ENCODE assay signal across 8 cellular contexts in the genomic region with DNA sequence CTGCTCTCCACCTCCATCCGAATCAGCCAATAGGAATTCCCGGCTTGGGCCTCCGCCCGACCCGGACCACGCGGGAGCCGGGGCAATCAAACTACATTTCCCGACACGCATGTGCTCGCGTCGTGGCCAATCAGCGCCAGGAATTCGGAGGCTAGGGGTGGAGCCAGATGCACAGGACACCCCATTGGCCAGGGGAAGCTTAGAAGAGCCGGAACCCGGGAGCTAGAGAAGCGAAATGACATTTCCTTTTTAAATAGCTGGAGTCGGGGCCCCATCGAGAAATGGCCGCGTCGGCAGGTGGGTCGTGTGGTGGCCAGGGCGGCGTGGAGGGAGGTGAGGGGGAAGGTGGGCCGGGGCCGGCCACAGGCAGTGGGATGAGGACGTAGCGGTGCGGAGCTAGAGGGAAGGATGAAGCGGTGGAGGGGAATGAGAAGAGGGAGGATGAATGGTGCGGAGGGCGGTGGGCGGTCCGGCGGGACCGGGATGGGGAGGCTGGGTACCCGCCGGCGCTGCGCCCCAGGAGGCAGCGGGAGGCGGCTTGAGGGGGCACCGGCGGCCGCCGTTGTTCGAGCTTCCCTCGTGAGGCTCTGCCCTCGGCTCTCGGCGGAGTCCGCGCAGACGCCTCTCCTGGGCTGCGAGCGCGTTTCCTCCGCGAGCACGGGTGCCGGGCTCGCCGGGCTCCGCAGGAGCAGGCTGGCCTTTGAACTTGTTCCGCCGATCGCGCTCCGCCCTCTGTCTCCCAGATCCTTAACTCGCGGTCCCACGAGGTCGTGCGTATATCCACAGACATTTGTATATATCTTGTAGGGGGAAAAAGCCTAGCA. TPM values are rescaled to one million over a fixed set of nuclear protein-coding genes. Genes with fewer than 3 reads are reported as not detected.
A peak's percentile ranks its signal among the peaks of the same experiment; 100 is the strongest.
DNase-seq lines count a peak whose midpoint lies in the region; ATAC-seq, FAIRE-seq and TF ChIP-seq lines count a peak whose summit lies in the region.

A gene with protein sequence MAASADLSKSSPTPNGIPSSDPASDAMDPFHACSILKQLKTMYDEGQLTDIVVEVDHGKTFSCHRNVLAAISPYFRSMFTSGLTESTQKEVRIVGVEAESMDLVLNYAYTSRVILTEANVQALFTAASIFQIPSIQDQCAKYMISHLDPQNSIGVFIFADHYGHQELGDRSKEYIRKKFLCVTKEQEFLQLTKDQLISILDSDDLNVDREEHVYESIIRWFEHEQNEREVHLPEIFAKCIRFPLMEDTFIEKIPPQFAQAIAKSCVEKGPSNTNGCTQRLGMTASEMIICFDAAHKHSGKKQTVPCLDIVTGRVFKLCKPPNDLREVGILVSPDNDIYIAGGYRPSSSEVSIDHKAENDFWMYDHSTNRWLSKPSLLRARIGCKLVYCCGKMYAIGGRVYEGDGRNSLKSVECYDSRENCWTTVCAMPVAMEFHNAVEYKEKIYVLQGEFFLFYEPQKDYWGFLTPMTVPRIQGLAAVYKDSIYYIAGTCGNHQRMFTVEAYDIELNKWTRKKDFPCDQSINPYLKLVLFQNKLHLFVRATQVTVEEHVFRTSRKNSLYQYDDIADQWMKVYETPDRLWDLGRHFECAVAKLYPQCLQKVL (plus strand): TSS at position 233 of the 824 bp plus-strand sequence. CDS start 49 bp downstream, at position 282.

- H3K4me2 ChIP-seq in OCI-LY1 (ENCODE audit: low read length), result peak within 1 kb of the TSS; percentile 97

- TF ChIP-seq CTCF in D721Med (IDR thresholded peaks at IDR 0.05; ENCODE audit: insufficient read depth, missing control alignments) (no peak), OCI-LY1 (IDR thresholded peaks at IDR 0.05; ENCODE audit: low read length) (no peak)

- no peaks in the 10 kb centered on the region for H3K27me3 ChIP-seq in OCI-LY1 (ENCODE audit: insufficient read depth, low read length)

- peaks cover 8% of the 10 kb centered on the region for H3K36me3 ChIP-seq in OCI-LY1 (ENCODE audit: insufficient read depth, low read length)

- DNase-seq in D721Med (ENCODE audit: insufficient read length, low spot score) (peak; percentile 63), HuH-7 (ENCODE audit: low spot score) (peak; percentile 76), mesenteric fat pad (ENCODE audit: low spot score) (peak; percentile 99)
- peak; percentile 95 for DNase-seq in activated CD8-positive, alpha-beta memory T cell treated with anti-CD3 and anti-CD28 coated beads, Interleukin-2, amount 50 U/mL, for 4 hours
- peak; percentile 92 for DNase-seq in stimulated activated CD8-positive, alpha-beta memory T cell treated with anti-CD3 and anti-CD28 coated beads, Interleukin-15, amount 100 ng/mL, for 1 hour (ENCODE audit: low read depth)

- FAIRE-seq in D721Med (lab: Jason Lieb, UNC) (no peak), endometrium (lab: Jason Lieb, UNC) (peak; percentile 100)

- H3K9ac ChIP-seq in OCI-LY1 (ENCODE audit: low read length), result peak within 1 kb of the TSS; percentile 69

- peak within 1 kb of the TSS; percentile 98; the same call in 1 of the 2 replicates for H2AFZ ChIP-seq in OCI-LY1 (ENCODE audit: low read length)

- H3F3A ChIP-seq in OCI-LY1 (ENCODE audit: insufficient read depth, low read length), result no peaks in the 10 kb centered on the region

- no peaks in the 10 kb centered on the region for H3K9me2 ChIP-seq in OCI-LY1 (ENCODE audit: low read depth, low read length)

- ATAC-seq in GM21515 (IDR thresholded peaks at IDR 0.05; ENCODE audit: unreplicated experiment), result peak; percentile 92

- H3K79me2 ChIP-seq in OCI-LY1 (ENCODE audit: insufficient read depth, low read length), result no peaks in the 10 kb centered on the region

- no peak within 1 kb of the TSS for H3K27ac ChIP-seq in OCI-LY1 (ENCODE audit: low read depth, low read length, poor library complexity, severe bottlenecking)

- H3K4me1 ChIP-seq in OCI-LY1 (ENCODE audit: insufficient read depth, low read length, severe bottlenecking), result peaks cover 33% of the 10 kb centered on the region

- H3K4me3 ChIP-seq in OCI-LY1 (ENCODE audit: low read depth, low read length, poor library complexity, severe bottlenecking), result peak within 1 kb of the TSS; percentile 77

- no peaks in the 10 kb centered on the region for H4K20me1 ChIP-seq in OCI-LY1 (ENCODE audit: insufficient read depth, low read length)

- H3K9me3 ChIP-seq in OCI-LY1 (ENCODE audit: low read length), result no peaks in the 10 kb centered on the region

RNA-seq across cellular contexts. Expression of the gene that starts here (rescaled TPM):
- 1.8 TPM for total RNA-seq in mesenteric fat pad
